1 cellular context compared by ENCODE assay signal in the genomic region with DNA sequence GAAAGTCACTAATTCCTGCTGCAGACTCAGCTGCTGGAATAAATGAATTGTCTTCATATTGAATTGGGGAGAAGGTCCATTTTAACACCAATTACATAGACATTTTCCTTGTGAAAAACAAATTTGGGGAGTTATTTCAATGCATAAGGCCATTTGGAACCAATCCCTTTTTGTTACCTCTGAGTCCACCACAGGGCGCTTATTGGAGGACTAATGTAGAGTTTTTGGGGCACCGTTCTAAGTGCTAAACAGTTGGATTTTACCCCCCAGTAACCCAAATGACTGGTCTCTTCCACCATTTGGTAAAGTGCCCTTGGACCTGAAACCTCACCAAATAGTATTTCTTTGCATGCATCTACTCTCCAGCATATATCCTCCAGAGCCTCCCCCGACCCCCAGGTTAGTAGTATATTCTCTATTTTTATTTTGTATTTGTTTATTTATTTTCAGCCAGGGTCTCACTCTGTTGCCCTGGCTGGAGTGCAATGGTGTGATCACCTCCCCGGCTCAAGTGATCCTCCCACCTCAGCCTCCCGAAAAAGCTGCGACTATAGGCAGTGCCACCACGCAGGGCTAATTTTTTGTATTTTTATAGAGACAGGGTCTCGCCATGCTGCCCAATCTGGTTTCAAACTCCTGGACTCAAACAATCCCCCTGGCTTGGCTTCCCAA.
TF ChIP-seq lines count a peak whose summit lies in the region.

No MANE protein-coding gene starts in this region.

TF ChIP-seq in IMR-90, 13 proteins besides CTCF, POLR2A, EP300 and RAD21:
- TF ChIP-seq MXI1 (IDR thresholded peaks at IDR 0.05; ENCODE audit: borderline replicate concordance, low read depth, low read length) (no peak), RCOR1 (IDR thresholded peaks at IDR 0.05; ENCODE audit: insufficient replicate concordance, low read length) (no peak), CHD1 (IDR thresholded peaks at IDR 0.05; ENCODE audit: low read depth, low read length) (no peak), CEBPB (IDR thresholded peaks at IDR 0.05; ENCODE audit: low read depth, low read length) (no peak), MAZ (IDR thresholded peaks at IDR 0.05; ENCODE audit: borderline replicate concordance, low read depth, low read length) (no peak), NFE2L2 (IDR thresholded peaks at IDR 0.05; ENCODE audit: low read depth, low read length) (no peak), MAFK (IDR thresholded peaks at IDR 0.05; ENCODE audit: low read depth, low read length) (no peak), FOS (IDR thresholded peaks at IDR 0.05; ENCODE audit: low read depth, low read length) (no peak), BHLHE40 (IDR thresholded peaks at IDR 0.05; ENCODE audit: low read depth, low read length) (no peak)
- TF ChIP-seq, protein P1, sequence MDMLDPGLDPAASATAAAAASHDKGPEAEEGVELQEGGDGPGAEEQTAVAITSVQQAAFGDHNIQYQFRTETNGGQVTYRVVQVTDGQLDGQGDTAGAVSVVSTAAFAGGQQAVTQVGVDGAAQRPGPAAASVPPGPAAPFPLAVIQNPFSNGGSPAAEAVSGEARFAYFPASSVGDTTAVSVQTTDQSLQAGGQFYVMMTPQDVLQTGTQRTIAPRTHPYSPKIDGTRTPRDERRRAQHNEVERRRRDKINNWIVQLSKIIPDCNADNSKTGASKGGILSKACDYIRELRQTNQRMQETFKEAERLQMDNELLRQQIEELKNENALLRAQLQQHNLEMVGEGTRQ (IDR thresholded peaks at IDR 0.05; ENCODE audit: low read depth, low read length), result no peak
- TF ChIP-seq, protein P2, sequence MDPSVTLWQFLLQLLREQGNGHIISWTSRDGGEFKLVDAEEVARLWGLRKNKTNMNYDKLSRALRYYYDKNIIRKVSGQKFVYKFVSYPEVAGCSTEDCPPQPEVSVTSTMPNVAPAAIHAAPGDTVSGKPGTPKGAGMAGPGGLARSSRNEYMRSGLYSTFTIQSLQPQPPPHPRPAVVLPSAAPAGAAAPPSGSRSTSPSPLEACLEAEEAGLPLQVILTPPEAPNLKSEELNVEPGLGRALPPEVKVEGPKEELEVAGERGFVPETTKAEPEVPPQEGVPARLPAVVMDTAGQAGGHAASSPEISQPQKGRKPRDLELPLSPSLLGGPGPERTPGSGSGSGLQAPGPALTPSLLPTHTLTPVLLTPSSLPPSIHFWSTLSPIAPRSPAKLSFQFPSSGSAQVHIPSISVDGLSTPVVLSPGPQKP (IDR thresholded peaks at IDR 0.05; ENCODE audit: borderline replicate concordance, low read depth, low read length), result no peak
